Comparison of ENCODE assay signal across 8 cellular contexts in the genomic region with DNA sequence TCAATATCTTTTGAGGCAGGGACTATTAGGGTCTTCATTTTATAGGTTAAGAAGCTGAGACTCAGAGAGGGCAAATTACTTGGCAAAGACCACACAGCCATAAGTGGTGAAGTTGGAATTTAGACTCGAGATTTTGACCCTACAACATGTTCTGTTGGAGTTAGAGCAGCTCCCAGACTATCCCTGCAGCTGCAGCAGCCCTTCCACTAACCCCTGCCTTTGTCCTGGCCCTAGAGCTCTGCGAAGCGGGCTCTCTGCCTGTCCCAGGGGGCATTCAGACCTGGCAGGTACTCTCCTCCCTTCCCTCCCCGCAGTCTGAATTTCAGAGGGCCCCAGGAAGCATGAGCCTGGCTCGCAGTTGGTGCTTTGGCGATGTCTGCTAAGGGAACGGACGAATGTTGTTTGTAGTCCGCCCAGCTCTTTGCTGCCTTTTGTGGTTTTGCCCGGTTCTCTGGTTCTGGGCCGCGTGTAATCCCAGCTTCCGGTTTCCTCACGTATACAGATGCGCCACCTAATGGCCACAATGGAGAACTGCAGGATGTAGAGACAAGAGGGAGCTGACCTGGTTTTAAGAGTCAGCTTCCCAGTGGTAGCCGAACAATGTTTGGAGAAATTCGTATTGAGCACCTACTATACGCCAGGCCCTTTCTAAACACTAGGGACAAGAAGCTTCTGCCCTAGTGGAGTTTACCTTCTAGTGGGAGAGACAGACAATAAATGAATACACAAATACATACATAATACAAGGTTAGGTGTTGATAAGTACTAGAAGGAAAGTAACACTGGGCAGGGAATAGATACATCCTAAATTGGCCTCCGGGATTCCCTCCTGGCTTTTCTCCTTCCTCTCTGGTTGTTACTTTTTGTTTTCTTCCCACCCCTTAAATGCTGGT.
A peak's percentile ranks its signal among the peaks of the same experiment; 100 is the strongest.
DNase-seq lines count a peak whose midpoint lies in the region; ATAC-seq lines count a peak whose summit lies in the region.

No MANE protein-coding gene starts in this region.

- peaks cover 23% of the 10 kb centered on the region for H3K4me1 Mint-ChIP-seq in activated CD4-positive, alpha-beta memory T cell treated with anti-CD3 and anti-CD28 coated beads, Interleukin-2, amount 10 ng/mL, durations not matched to agents 7 days and 5 days
- H3K4me1 Mint-ChIP-seq in memory B cell = peaks cover 14% of the 10 kb centered on the region

- CTCF ChIA-PET in activated CD4-positive, alpha-beta memory T cell treated with anti-CD3 and anti-CD28 coated beads, Interleukin-2, amount 10 ng/mL, durations not matched to agents 7 days and 5 days (lab: Charles Lee) = interaction anchor here (0.6 to 6.1 kb wide), 42 partner anchors 9 to 1367 kb away, joined by 3 to 136 read pairs (median 4); a partner anchor contains a TSS

- H3K9me3 Mint-ChIP-seq in activated CD4-positive, alpha-beta memory T cell treated with anti-CD3 and anti-CD28 coated beads, Interleukin-2, amount 10 ng/mL, durations not matched to agents 7 days and 5 days = no peaks in the 10 kb centered on the region
- H3K9me3 Mint-ChIP-seq in memory B cell = no peaks in the 10 kb centered on the region

- no peaks in the 10 kb centered on the region for H3K36me3 Mint-ChIP-seq in activated CD4-positive, alpha-beta memory T cell treated with anti-CD3 and anti-CD28 coated beads, Interleukin-2, amount 10 ng/mL, durations not matched to agents 7 days and 5 days (ENCODE audit: low read depth)
- H3K36me3 Mint-ChIP-seq in memory B cell = no peaks in the 10 kb centered on the region

- peak overlapping the region; percentile 24 for H3K4me3 Mint-ChIP-seq in activated CD4-positive, alpha-beta memory T cell treated with anti-CD3 and anti-CD28 coated beads, Interleukin-2, amount 10 ng/mL, durations not matched to agents 7 days and 5 days
- H3K4me3 Mint-ChIP-seq in memory B cell = peak overlapping the region; percentile 80

- ATAC-seq in GM19372 (IDR thresholded peaks at IDR 0.05; ENCODE audit: low read depth, unreplicated experiment) (peak; percentile 66), memory B cell (ENCODE audit: low read depth) (peak; percentile 74)

- DNase-seq in C1 segment of cervical spinal cord (lab: John Stamatoyannopoulos, UW) (peak in 12 of 14 donors; percentile 33 to 81 (median 66)), HK-2 (ENCODE audit: unreplicated experiment) (peak; percentile 70), NCI-H82 (lab: John Stamatoyannopoulos, UW) (peak; percentile 89), memory B cell (ENCODE audit: low spot score in 2 of 2) (peak; percentile 52 to 54)
- peak; percentile 77 for DNase-seq in activated CD4-positive, alpha-beta memory T cell treated with anti-CD3 and anti-CD28 coated beads, Interleukin-2, amount 10 ng/mL, durations not matched to agents 7 days and 5 days
- DNase-seq in effector CD8-positive, alpha-beta T cell (lab: John Stamatoyannopoulos, UW) = peak; percentile 44
- peak; percentile 25 for DNase-seq in stimulated activated CD8-positive, alpha-beta memory T cell treated with anti-CD3 and anti-CD28 coated beads, Interleukin-12 subunit alpha, Interleukin-12 subunit beta, amount 100 ng/mL, for 24 hours (ENCODE audit: extremely low read depth)

- H3K27me3 Mint-ChIP-seq in activated CD4-positive, alpha-beta memory T cell treated with anti-CD3 and anti-CD28 coated beads, Interleukin-2, amount 10 ng/mL, durations not matched to agents 7 days and 5 days = peaks cover 2% of the 10 kb centered on the region
- peaks cover 6% of the 10 kb centered on the region for H3K27me3 Mint-ChIP-seq in memory B cell

- POLR2A ChIA-PET in activated CD4-positive, alpha-beta memory T cell treated with anti-CD3 and anti-CD28 coated beads, Interleukin-2, amount 10 ng/mL, durations not matched to agents 7 days and 5 days (lab: Charles Lee) = interaction anchor here (0.8 to 2.6 kb wide), 6 partner anchors 15 to 177 kb away, joined by 3 to 14 read pairs (median 4); a partner anchor contains a TSS

- peak overlapping the region; percentile 27 for H3K27ac Mint-ChIP-seq in activated CD4-positive, alpha-beta memory T cell treated with anti-CD3 and anti-CD28 coated beads, Interleukin-2, amount 10 ng/mL, durations not matched to agents 7 days and 5 days
- no peak overlapping the region for H3K27ac Mint-ChIP-seq in memory B cell

Comparison
In these comparisons a context has a peak if more than half of its experiments do, and no peak if none do; other contexts are left out.
1. Peak in every context shown above with its lines: DNase-seq and ATAC-seq.
2. DNase-seq: peak in every context shown above with its lines; median percentile 89 in NCI-H82; 77 in activated CD4-positive, alpha-beta memory T cell treated with anti-CD3 and anti-CD28 coated beads, Interleukin-2, amount 10 ng/mL, durations not matched to agents 7 days and 5 days; 70 in HK-2; 66 in C1 segment of cervical spinal cord; 53 in memory B cell; 44 in effector CD8-positive, alpha-beta T cell; 25 in stimulated activated CD8-positive, alpha-beta memory T cell treated with anti-CD3 and anti-CD28 coated beads, Interleukin-12 subunit alpha, Interleukin-12 subunit beta, amount 100 ng/mL, for 24 hours.